Comparison of ENCODE assay signal across 8 cellular contexts in genomic region chr1:222634180-222635013, GRCh38. TPM values are rescaled to one million over a fixed set of nuclear protein-coding genes. Genes with fewer than 3 reads are reported as not detected.
DNase-seq lines count a peak whose midpoint lies in the region; ATAC-seq and TF ChIP-seq lines count a peak whose summit lies in the region.

No MANE protein-coding gene starts in this region.

- H3K36me3 Mint-ChIP-seq in stimulated activated naive B cell treated with anti-CD40 and anti-IgM and Interleukin-4, amounts not matched to agents 10 μg/mL and 1 μg/mL and 100 μg/mL, for 72 hours = peaks cover 30 to 63% of the 10 kb centered on the region in 2 donors

- no peaks in the 10 kb centered on the region for H3K27me3 ChIP-seq in BLaER1 treated with 17β-estradiol and CSF1 and Interleukin-3, amounts not matched to agents 10 nM and 100 nM
- no peaks in the 10 kb centered on the region for H3K27me3 ChIP-seq in liver (ENCODE audit: control insufficient read depth in 4 of 4, insufficient read depth in 4 of 4, low read length in 3 of 4)

- no peaks in the 10 kb centered on the region for H4K20me1 ChIP-seq in BLaER1 treated with 17β-estradiol and CSF1 and Interleukin-3, amounts not matched to agents 10 nM and 100 nM

- no peaks in the 10 kb centered on the region for H3K9me3 Mint-ChIP-seq in stimulated activated naive B cell treated with anti-CD40 and anti-IgM and Interleukin-4, amounts not matched to agents 10 μg/mL and 1 μg/mL and 100 μg/mL, for 72 hours

- H3K9me3 ChIP-seq in BLaER1 treated with 17β-estradiol and CSF1 and Interleukin-3, amounts not matched to agents 10 nM and 100 nM (replicated peaks in 1 of 11) = no peaks in the 10 kb centered on the region
- H3K9me3 ChIP-seq in liver (ENCODE audit: control insufficient read depth in 4 of 4, low read length in 3 of 4) = no peaks in the 10 kb centered on the region

- H3K27ac Mint-ChIP-seq in stimulated activated naive B cell treated with anti-CD40 and anti-IgM and Interleukin-4, amounts not matched to agents 10 μg/mL and 1 μg/mL and 100 μg/mL, for 72 hours = no peak overlapping the region

- TF ChIP-seq CTCF in WI38 (IDR thresholded peaks at IDR 0.05; ENCODE audit: low read depth, low read length) (peak; percentile 62), coronary artery (IDR thresholded peaks at IDR 0.05) (peak; percentile 86), liver (IDR thresholded peaks at IDR 0.05; ENCODE audit: low read depth, low read length, missing input control) (peak; percentile 90)

- peak overlapping the region in 3 of 11 experiments; percentile 36 to 45 (median 41); a peak in 4 of 22 replicates for H3K27ac ChIP-seq in BLaER1 treated with 17β-estradiol and CSF1 and Interleukin-3, amounts not matched to agents 10 nM and 100 nM
- H3K27ac ChIP-seq in coronary artery (peak overlapping the region in 1 of 2 donors; percentile 2), liver (ENCODE audit: low read depth in 1 of 2, low read length in 2 of 2) (peak overlapping the region in 1 of 2 donors; percentile 13)

- H3K4me3 ChIP-seq in BLaER1 treated with 17β-estradiol and CSF1 and Interleukin-3, amounts not matched to agents 10 nM and 100 nM = no peak overlapping the region
- H3K4me3 ChIP-seq in WI38 (ENCODE audit: low read depth, low read length) = no peak overlapping the region
- no peak overlapping the region for H3K4me3 ChIP-seq in coronary artery
- H3K4me3 ChIP-seq in liver (ENCODE audit: low read depth in 1 of 3, low read length in 3 of 3) = no peak overlapping the region

- no peaks in the 10 kb centered on the region for H3K27me3 Mint-ChIP-seq in stimulated activated naive B cell treated with anti-CD40 and anti-IgM and Interleukin-4, amounts not matched to agents 10 μg/mL and 1 μg/mL and 100 μg/mL, for 72 hours

- peak overlapping the region in 2 of 11 experiments; percentile 15 to 38; a peak in 2 of 22 replicates for H3K9ac ChIP-seq in BLaER1 treated with 17β-estradiol and CSF1 and Interleukin-3, amounts not matched to agents 10 nM and 100 nM
- H3K9ac ChIP-seq in liver (ENCODE audit: low read depth in 1 of 2, low read length in 2 of 2) = no peak overlapping the region

- H3K36me3 ChIP-seq in BLaER1 treated with 17β-estradiol and CSF1 and Interleukin-3, amounts not matched to agents 10 nM and 100 nM = peaks cover 35 to 100% (median 78%) of the 10 kb centered on the region in 11 experiments
- peaks cover 0 to 25% (median 16%) of the 10 kb centered on the region in 4 donors for H3K36me3 ChIP-seq in liver (ENCODE audit: control insufficient read depth in 4 of 4, insufficient read depth in 3 of 4, low read depth in 1 of 4, low read length in 3 of 4)

- peak overlapping the region in 10 of 11 experiments; percentile 14 to 67 (median 53); a peak in 18 of 22 replicates for H3K4me2 ChIP-seq in BLaER1 treated with 17β-estradiol and CSF1 and Interleukin-3, amounts not matched to agents 10 nM and 100 nM

- no peak overlapping the region for H3K4me3 Mint-ChIP-seq in stimulated activated naive B cell treated with anti-CD40 and anti-IgM and Interleukin-4, amounts not matched to agents 10 μg/mL and 1 μg/mL and 100 μg/mL, for 72 hours

- TF ChIP-seq RAD21 in liver (IDR thresholded peaks at IDR 0.05) = peak; percentile 96 to 97

- DNase-seq in NCI-H226 = peak; percentile 53
- no peak for DNase-seq in coronary artery (ENCODE audit: low spot score)
- DNase-seq in stimulated activated naive B cell treated with anti-CD40 and anti-IgM and Interleukin-4, amounts not matched to agents 10 μg/mL and 1 μg/mL and 100 μg/mL, for 72 hours = peak; percentile 56

- 47% methylated on average over 7 of the region's 7 CpGs for WGBS in liver

- peak; percentile 70 for ATAC-seq in GM19023 (IDR thresholded peaks at IDR 0.05; ENCODE audit: unreplicated experiment)
- peak; percentile 85 for ATAC-seq in HG03342 (IDR thresholded peaks at IDR 0.05; ENCODE audit: unreplicated experiment)
- peak; percentile 80 to 81 for ATAC-seq in stimulated activated naive B cell treated with anti-CD40 and anti-IgM and Interleukin-4, amounts not matched to agents 10 μg/mL and 1 μg/mL and 100 μg/mL, for 72 hours (replicated peaks)

- peaks cover 7 to 16% of the 10 kb centered on the region in 2 donors for H3K4me1 Mint-ChIP-seq in stimulated activated naive B cell treated with anti-CD40 and anti-IgM and Interleukin-4, amounts not matched to agents 10 μg/mL and 1 μg/mL and 100 μg/mL, for 72 hours

- H3K4me1 ChIP-seq in BLaER1 treated with 17β-estradiol and CSF1 and Interleukin-3, amounts not matched to agents 10 nM and 100 nM = peaks cover 11 to 17% (median 15%) of the 10 kb centered on the region in 10 experiments
- peaks cover 0 to 23% (median 15%) of the 10 kb centered on the region in 4 donors for H3K4me1 ChIP-seq in liver (ENCODE audit: control insufficient read depth in 4 of 4, insufficient read depth in 4 of 4, low read length in 3 of 4)

TF ChIP-seq in liver, 16 proteins besides CTCF, POLR2A, EP300 and RAD21:
- no peak for TF ChIP-seq GABPA (IDR thresholded peaks at IDR 0.05 in 1 of 2, conservative IDR thresholded peaks at IDR 0.05 in 1 of 2)
- TF ChIP-seq EGR1 (IDR thresholded peaks at IDR 0.05; ENCODE audit: low read depth in 2 of 2) = no peak
- TF ChIP-seq RXRA (IDR thresholded peaks at IDR 0.05) = no peak
- TF ChIP-seq, protein P1, sequence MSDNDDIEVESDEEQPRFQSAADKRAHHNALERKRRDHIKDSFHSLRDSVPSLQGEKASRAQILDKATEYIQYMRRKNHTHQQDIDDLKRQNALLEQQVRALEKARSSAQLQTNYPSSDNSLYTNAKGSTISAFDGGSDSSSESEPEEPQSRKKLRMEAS (IDR thresholded peaks at IDR 0.05) = peak; percentile 41
- peak in 1 of 2 donors; percentile 4 for TF ChIP-seq HNF4A (conservative IDR thresholded peaks at IDR 0.05)
- TF ChIP-seq, protein P2, sequence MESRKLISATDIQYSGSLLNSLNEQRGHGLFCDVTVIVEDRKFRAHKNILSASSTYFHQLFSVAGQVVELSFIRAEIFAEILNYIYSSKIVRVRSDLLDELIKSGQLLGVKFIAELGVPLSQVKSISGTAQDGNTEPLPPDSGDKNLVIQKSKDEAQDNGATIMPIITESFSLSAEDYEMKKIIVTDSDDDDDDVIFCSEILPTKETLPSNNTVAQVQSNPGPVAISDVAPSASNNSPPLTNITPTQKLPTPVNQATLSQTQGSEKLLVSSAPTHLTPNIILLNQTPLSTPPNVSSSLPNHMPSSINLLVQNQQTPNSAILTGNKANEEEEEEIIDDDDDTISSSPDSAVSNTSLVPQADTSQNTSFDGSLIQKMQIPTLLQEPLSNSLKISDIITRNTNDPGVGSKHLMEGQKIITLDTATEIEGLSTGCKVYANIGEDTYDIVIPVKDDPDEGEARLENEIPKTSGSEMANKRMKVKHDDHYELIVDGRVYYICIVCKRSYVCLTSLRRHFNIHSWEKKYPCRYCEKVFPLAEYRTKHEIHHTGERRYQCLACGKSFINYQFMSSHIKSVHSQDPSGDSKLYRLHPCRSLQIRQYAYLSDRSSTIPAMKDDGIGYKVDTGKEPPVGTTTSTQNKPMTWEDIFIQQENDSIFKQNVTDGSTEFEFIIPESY (IDR thresholded peaks at IDR 0.05) = no peak

RNA-seq across cellular contexts. Expression of gene MIA3, which starts 16.5 kb away (rescaled TPM):
- total RNA-seq in liver = 10 to 100 TPM; 20.8 to 69.4 TPM
- 10 to 100 TPM; 30.9 to 33.4 TPM for polyA plus RNA-seq in liver

RNA-seq across cellular contexts. Expression of gene TAF1A, which starts 44.7 kb away (rescaled TPM):
- total RNA-seq in liver = 1 to 10 TPM; 4.2 to 5.2 TPM
- polyA plus RNA-seq in liver = 1 to 10 TPM; 1.1 to 1.6 TPM
